ENCODE assay signal across 8 cellular contexts in genomic region chr6:146191166-146191565, GRCh38.
"Had no signal": no experiment of that assay in that cellular context is flagged by ENCODE, and none has a peak within 500 bp of the region (broad histone marks: within the 10 kb centered on the region; RNA-seq: fewer than 3 reads in every experiment).

No MANE protein-coding gene starts in this region.

- H3K36me3 ChIP-seq: HAP-1 had no signal

- H3K27ac ChIP-seq: GM23248 had no signal

- H3K9me3 ChIP-seq: HAP-1 had no signal

- H3K9ac ChIP-seq: GM23248 had no signal

- H2AFZ ChIP-seq: GM23248, GM23338 had no signal

- H3K4me3 ChIP-seq: GM23248, GM23338, HAP-1 had no signal

- H3K4me2 ChIP-seq: GM23338 had no signal

- H3K4me1 ChIP-seq: HAP-1 had no signal

- DNase-seq: GM23248, GOT3, H7, H9, HCEC 1CT, HFFc6 had no signal
